In the genomic region with DNA sequence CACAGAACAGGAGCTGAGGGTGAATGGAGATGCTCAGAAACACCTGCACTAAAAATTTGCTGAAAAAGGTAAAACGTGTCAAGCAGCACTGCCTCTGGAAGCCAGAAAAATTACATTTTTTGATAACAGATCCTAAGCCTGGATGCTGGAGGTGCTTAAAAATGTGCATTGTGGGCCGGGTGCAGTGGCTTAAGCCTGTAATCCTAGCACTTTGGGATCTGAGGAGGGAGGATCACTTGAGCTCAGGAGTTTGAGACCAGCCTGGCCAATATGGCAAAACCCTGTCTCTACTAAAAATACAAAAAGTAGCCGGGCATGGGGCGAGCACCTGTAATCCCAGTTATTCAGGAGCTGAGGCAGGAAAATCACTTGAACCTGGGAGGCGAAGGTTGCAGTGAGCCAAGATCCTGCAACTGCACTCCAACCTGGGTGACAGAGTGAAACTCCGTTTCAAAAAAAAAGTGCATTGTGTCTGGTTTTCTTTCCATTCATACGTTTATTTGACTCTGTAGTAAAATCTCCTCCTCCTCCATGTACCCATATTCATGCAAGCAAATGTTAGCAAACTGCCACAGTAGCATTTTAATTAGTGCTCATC, we compare ENCODE assay signal across 8 cellular contexts. TPM values are rescaled to one million over a fixed set of nuclear protein-coding genes. Genes with fewer than 3 reads are reported as not detected.
DNase-seq lines count a peak whose midpoint lies in the region; ATAC-seq and TF ChIP-seq lines count a peak whose summit lies in the region.

No MANE protein-coding gene starts in this region.

- no peak overlapping the region for H2BK15ac ChIP-seq in mesendoderm (replicated peaks; ENCODE audit: low read depth)

- H4K8ac ChIP-seq in mesendoderm (ENCODE audit: low read depth, low read length) = no peak overlapping the region

- no peaks in the 10 kb centered on the region for H3K36me3 ChIP-seq in brain microvascular endothelial cell (replicated peaks)
- no peaks in the 10 kb centered on the region for H3K36me3 ChIP-seq in mucosa of stomach (ENCODE audit: control insufficient read depth, insufficient read depth, low read length)
- no peaks in the 10 kb centered on the region for H3K36me3 ChIP-seq in mesendoderm (ENCODE audit: control insufficient read depth, insufficient read depth, low read length)

- in situ Hi-C loops in brain microvascular endothelial cell (cut with HindIII; ENCODE audit: low pct_ligation_motif_present, low sequenced_read_pairs) = no loop called here

- no peak overlapping the region for H3K56ac ChIP-seq in mesendoderm (ENCODE audit: low read length)

- H3K27ac ChIP-seq in brain microvascular endothelial cell (peak overlapping the region; percentile 92), mesendoderm (ENCODE audit: low read depth, low read length) (no peak overlapping the region)

- peaks cover 8% of the 10 kb centered on the region for H3K4me1 ChIP-seq in mucosa of stomach (ENCODE audit: control insufficient read depth, insufficient read depth, low read length)
- H3K4me1 ChIP-seq in mesendoderm (ENCODE audit: control insufficient read depth, low read depth, low read length) = no peaks in the 10 kb centered on the region

- no peak overlapping the region for H3K4me2 ChIP-seq in mesendoderm (ENCODE audit: low read length)

- ATAC-seq in HG03571 (IDR thresholded peaks at IDR 0.05; ENCODE audit: unreplicated experiment) (peak; percentile 10), HG03280 (IDR thresholded peaks at IDR 0.05; ENCODE audit: unreplicated experiment) (no peak)

- H3K4me3 ChIP-seq in AG10803 (ENCODE audit: low read length) (peak overlapping the region; percentile 82), brain microvascular endothelial cell (ENCODE audit: low read depth, low read length) (peak overlapping the region; percentile 55), mucosa of stomach (ENCODE audit: low read length) (peak overlapping the region; percentile 83), mesendoderm (ENCODE audit: low read length) (no peak overlapping the region)

- no peak overlapping the region for H3K18ac ChIP-seq in mesendoderm (ENCODE audit: low read length)

- DNase-seq in AG10803 (ENCODE audit: low read depth) = no peak
- DNase-seq in brain microvascular endothelial cell = no peak
- no peak for DNase-seq in mesendoderm
- DNase-seq in kidney tubule cell (ENCODE audit: low spot score) = no peak
- DNase-seq in NOMO-1 (lab: John Stamatoyannopoulos, UW; ENCODE audit: unreplicated experiment in 2 of 2) = no peak

- no CpG with 5 or more reads among the region's 7 CpGs for WGBS in mesendoderm (ENCODE audit: extremely low coverage, insufficient coverage, low lambda C conversion rate)

- TF ChIP-seq CTCF in AG10803 (conservative IDR thresholded peaks at IDR 0.05; ENCODE audit: low read length) (no peak), brain microvascular endothelial cell (IDR thresholded peaks at IDR 0.05; ENCODE audit: low read depth, low read length, missing control alignments) (no peak)

- no peak overlapping the region for H2BK120ac ChIP-seq in mesendoderm (ENCODE audit: low read depth, low read length)

- no peak overlapping the region for H2AK5ac ChIP-seq in mesendoderm (ENCODE audit: low read length)

- no peaks in the 10 kb centered on the region for H3K79me1 ChIP-seq in mesendoderm (ENCODE audit: low read length)

- H2BK5ac ChIP-seq in mesendoderm (ENCODE audit: low read length) = no peak overlapping the region

- H3K23ac ChIP-seq in mesendoderm (ENCODE audit: low read length) = no peak overlapping the region

- H3K9ac ChIP-seq in mucosa of stomach (ENCODE audit: low read length) = peak overlapping the region; percentile 87
- H3K9ac ChIP-seq in mesendoderm (ENCODE audit: low read length) = no peak overlapping the region

- H3K9me3 ChIP-seq in mucosa of stomach (ENCODE audit: control insufficient read depth, low read length) = no peaks in the 10 kb centered on the region

- no peaks in the 10 kb centered on the region for H3K79me2 ChIP-seq in mesendoderm (ENCODE audit: control insufficient read depth, insufficient read depth, low read length)

- H3K4ac ChIP-seq in mesendoderm (ENCODE audit: low read depth, low read length) = no peak overlapping the region

- no peak overlapping the region for H4K5ac ChIP-seq in mesendoderm (ENCODE audit: low read length)

- no peaks in the 10 kb centered on the region for H3K27me3 ChIP-seq in brain microvascular endothelial cell (replicated peaks)
- H3K27me3 ChIP-seq in mucosa of stomach (ENCODE audit: control insufficient read depth, insufficient read depth, low read length) = no peaks in the 10 kb centered on the region
- H3K27me3 ChIP-seq in mesendoderm (ENCODE audit: insufficient read depth, low read length, poor library complexity) = no peaks in the 10 kb centered on the region

RNA-seq across cellular contexts. Expression of gene BTN3A1, which starts 0.6 kb away (rescaled TPM):
- polyA plus RNA-seq in mesendoderm (2013, experiment 1 of 2) = 0.66 TPM
- polyA plus RNA-seq in mesendoderm (2013, experiment 2 of 2) = 0.84 TPM

RNA-seq across cellular contexts. Expression of gene BTN2A2, which starts 18.6 kb away (rescaled TPM):
- polyA plus RNA-seq in mesendoderm (2013, experiment 1 of 2) = 7.0 TPM
- polyA plus RNA-seq in mesendoderm (2013, experiment 2 of 2) = 6.1 TPM

RNA-seq across cellular contexts. Expression of gene BTN3A2, which starts 36.5 kb away (rescaled TPM):
- 0.49 TPM for polyA plus RNA-seq in mesendoderm (2013, experiment 1 of 2)
- polyA plus RNA-seq in mesendoderm (2013, experiment 2 of 2) = 0.52 TPM

RNA-seq across cellular contexts. Expression of gene BTN3A3, which starts 38.8 kb away (rescaled TPM):
- polyA plus RNA-seq in mesendoderm (2013, experiment 1 of 2) = 0.13 TPM
- polyA plus RNA-seq in mesendoderm (2013, experiment 2 of 2) = 0.15 TPM

RNA-seq across cellular contexts. Expression of gene BTN2A1, which starts 56.3 kb away (rescaled TPM):
- 8.8 TPM for polyA plus RNA-seq in mesendoderm (2013, experiment 1 of 2)
- polyA plus RNA-seq in mesendoderm (2013, experiment 2 of 2) = 8.8 TPM
